In the genomic region with DNA sequence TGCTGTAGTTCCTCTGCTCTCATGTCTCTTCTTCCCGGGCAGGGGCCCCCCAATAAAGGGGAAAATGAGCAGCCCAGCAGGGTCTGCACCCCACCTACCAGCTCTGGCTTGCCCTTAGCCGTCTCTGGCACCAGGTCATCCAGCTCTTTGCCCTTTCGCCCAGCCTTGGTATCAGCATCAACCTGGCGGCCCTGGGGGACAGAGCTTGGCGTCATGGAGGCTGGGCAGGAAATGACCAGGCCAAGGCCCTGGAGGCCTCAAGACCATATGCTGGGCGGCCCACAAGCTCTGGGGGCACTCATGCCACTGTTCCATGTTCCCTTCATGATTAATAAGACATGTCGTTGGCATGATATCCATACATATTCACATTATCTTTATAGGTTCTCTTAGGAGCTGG, we compare ENCODE assay signal across 15 cellular contexts. TPM values are rescaled to one million over a fixed set of nuclear protein-coding genes. Genes with fewer than 3 reads are reported as not detected.
A peak's percentile ranks its signal among the peaks of the same experiment; 100 is the strongest.
DNase-seq lines count a peak whose midpoint lies in the region; ATAC-seq, FAIRE-seq and TF ChIP-seq lines count a peak whose summit lies in the region.
"Had no signal": no experiment of that assay in that cellular context is flagged by ENCODE, and none has a peak within 500 bp of the region (broad histone marks: within the 10 kb centered on the region; RNA-seq: fewer than 3 reads in every experiment).

No MANE protein-coding gene starts in this region.

- no peaks in the 10 kb centered on the region for H3K27me3 ChIP-seq in CD4-positive, CD25-positive, alpha-beta regulatory T cell (ENCODE audit: control insufficient read depth, insufficient read depth, low read length)
- H3K27me3 ChIP-seq in GM12878 (replicated peaks in 1 of 2; ENCODE audit: control insufficient read depth in 2 of 2, insufficient read depth in 2 of 2, low read length in 1 of 2) = no peaks in the 10 kb centered on the region
- no peaks in the 10 kb centered on the region for H3K27me3 ChIP-seq in spleen (replicated peaks in 1 of 7)
- H3K27me3 ChIP-seq: BLaER1 had no signal

- H3K4me3 ChIP-seq in CD4-positive, CD25-positive, alpha-beta regulatory T cell (ENCODE audit: low read depth, low read length) = no peak overlapping the region
- H3K4me3 ChIP-seq in GM12878 (no peak overlapping the region), spleen (no peak overlapping the region)
- H3K4me3 ChIP-seq: BLaER1 had no signal

- TF ChIP-seq POLR2A in GM12878 (IDR thresholded peaks at IDR 0.05; ENCODE audit: low read depth, low read length) (peak; percentile 14; the same call in 1 of the 2 replicates), spleen (IDR thresholded peaks at IDR 0.05) (no peak)

- H3K27ac Mint-ChIP-seq in activated CD8-positive, alpha-beta T cell treated with anti-CD3 and anti-CD28 coated beads for 36 hours = peak overlapping the region; percentile 30
- no peak overlapping the region for H3K27ac Mint-ChIP-seq in activated CD8-positive, alpha-beta T cell treated with anti-CD3 and anti-CD28 coated beads, Interleukin-2, amount 10 ng/mL, durations not matched to agents 7 days and 5 days
- H3K27ac Mint-ChIP-seq in CD4-positive, CD25-positive, alpha-beta regulatory T cell = peak overlapping the region in 2 of 3 donors; percentile 46 to 58
- H3K27ac Mint-ChIP-seq: HFFc6 had no signal

- TF ChIP-seq RAD21 in GM12878 (IDR thresholded peaks at IDR 0.05; ENCODE audit: insufficient read depth, low read depth, low read length) = no peak

- H3K4me1 Mint-ChIP-seq in activated CD8-positive, alpha-beta T cell treated with anti-CD3 and anti-CD28 coated beads for 36 hours (ENCODE audit: low read depth) = no peaks in the 10 kb centered on the region
- peaks cover 1% of the 10 kb centered on the region for H3K4me1 Mint-ChIP-seq in activated CD8-positive, alpha-beta T cell treated with anti-CD3 and anti-CD28 coated beads, Interleukin-2, amount 10 ng/mL, durations not matched to agents 7 days and 5 days (ENCODE audit: low read depth)
- peaks cover 0 to 6% (median 1%) of the 10 kb centered on the region in 4 donors for H3K4me1 Mint-ChIP-seq in CD4-positive, CD25-positive, alpha-beta regulatory T cell
- H3K4me1 Mint-ChIP-seq: IgD-negative memory B cell had no signal

- CTCF ChIA-PET in activated CD8-positive, alpha-beta T cell treated with anti-CD3 and anti-CD28 coated beads for 36 hours (lab: Charles Lee) = interaction anchor here (0.8 to 3.0 kb wide), 2 partner anchors 14 to 16 kb away, joined by 3 to 22 read pairs; partner anchors contain the start of genes MYL6 and SMARCC2
- CTCF ChIA-PET in activated CD8-positive, alpha-beta T cell treated with anti-CD3 and anti-CD28 coated beads, Interleukin-2, amount 10 ng/mL, durations not matched to agents 7 days and 5 days (lab: Charles Lee) = interaction anchor here (0.6 to 1.5 kb wide), 3 partner anchors 17 to 55 kb away, joined by 3 to 6 read pairs (median 3); no protein-coding TSS in a partner anchor
- CTCF ChIA-PET in GM12878 (lab: Yijun Ruan, JAX) = interaction anchor here (1.2 to 2.1 kb wide), 2 partner anchors 15 to 434 kb away, joined by 3 to 6 read pairs; no protein-coding TSS in a partner anchor

- peaks cover 81% of the 10 kb centered on the region for H3K36me3 ChIP-seq in CD4-positive, CD25-positive, alpha-beta regulatory T cell (ENCODE audit: control insufficient read depth, insufficient read depth, low read length)
- peaks cover 20 to 25% of the 10 kb centered on the region in 2 experiments for H3K36me3 ChIP-seq in GM12878 (ENCODE audit: control insufficient read depth in 2 of 2, insufficient read depth in 2 of 2, low read length in 1 of 2)
- H3K36me3 ChIP-seq in spleen = peaks cover 6 to 100% (median 99%) of the 10 kb centered on the region in 6 donors

- H3K36me3 Mint-ChIP-seq in activated CD8-positive, alpha-beta T cell treated with anti-CD3 and anti-CD28 coated beads for 36 hours (ENCODE audit: low read depth) = peaks cover 50% of the 10 kb centered on the region
- peaks cover 74% of the 10 kb centered on the region for H3K36me3 Mint-ChIP-seq in activated CD8-positive, alpha-beta T cell treated with anti-CD3 and anti-CD28 coated beads, Interleukin-2, amount 10 ng/mL, durations not matched to agents 7 days and 5 days (ENCODE audit: low read depth)
- peaks cover 49% of the 10 kb centered on the region for H3K36me3 Mint-ChIP-seq in CD4-positive, CD25-positive, alpha-beta regulatory T cell
- H3K36me3 Mint-ChIP-seq: IgD-negative memory B cell had no signal

- H3K27me3 Mint-ChIP-seq in activated CD8-positive, alpha-beta T cell treated with anti-CD3 and anti-CD28 coated beads for 36 hours = no peaks in the 10 kb centered on the region
- no peaks in the 10 kb centered on the region for H3K27me3 Mint-ChIP-seq in activated CD8-positive, alpha-beta T cell treated with anti-CD3 and anti-CD28 coated beads, Interleukin-2, amount 10 ng/mL, durations not matched to agents 7 days and 5 days (ENCODE audit: low read depth)
- no peaks in the 10 kb centered on the region for H3K27me3 Mint-ChIP-seq in CD4-positive, CD25-positive, alpha-beta regulatory T cell
- H3K27me3 Mint-ChIP-seq: IgD-negative memory B cell had no signal

- H3K4me3 Mint-ChIP-seq in activated CD8-positive, alpha-beta T cell treated with anti-CD3 and anti-CD28 coated beads for 36 hours = no peak overlapping the region
- no peak overlapping the region for H3K4me3 Mint-ChIP-seq in activated CD8-positive, alpha-beta T cell treated with anti-CD3 and anti-CD28 coated beads, Interleukin-2, amount 10 ng/mL, durations not matched to agents 7 days and 5 days
- no peak overlapping the region for H3K4me3 Mint-ChIP-seq in CD4-positive, CD25-positive, alpha-beta regulatory T cell
- H3K4me3 Mint-ChIP-seq: HFFc6, IgD-negative memory B cell had no signal

- POLR2A ChIA-PET in activated CD8-positive, alpha-beta T cell treated with anti-CD3 and anti-CD28 coated beads for 36 hours (lab: Charles Lee) = interaction anchor here (0.8 to 5.4 kb wide), 4 partner anchors 8 to 21 kb away, joined by 3 to 51 read pairs (median 6); partner anchors contain the start of gene MYL6
- POLR2A ChIA-PET in activated CD8-positive, alpha-beta T cell treated with anti-CD3 and anti-CD28 coated beads, Interleukin-2, amount 10 ng/mL, durations not matched to agents 7 days and 5 days (lab: Charles Lee) = interaction anchor here (1.5 to 3.7 kb wide), 3 partner anchors 12 to 21 kb away, joined by 3 to 26 read pairs (median 7); no protein-coding TSS in a partner anchor
- POLR2A ChIA-PET in GM12878 (lab: Charles Lee) = no interaction called here

- H4K20me1 ChIP-seq in GM12878 (ENCODE audit: control insufficient read depth, insufficient read depth) = no peaks in the 10 kb centered on the region
- H4K20me1 ChIP-seq: BLaER1 had no signal

- no peaks in the 10 kb centered on the region for H3K9me3 ChIP-seq in CD4-positive, CD25-positive, alpha-beta regulatory T cell (ENCODE audit: control insufficient read depth in 2 of 2, low read length in 2 of 2)
- H3K9me3 ChIP-seq in GM12878 (replicated peaks; ENCODE audit: control insufficient read depth, insufficient read depth, low read length) (no peaks in the 10 kb centered on the region), spleen (no peaks in the 10 kb centered on the region)
- H3K9me3 ChIP-seq: BLaER1 had no signal

- H3K9ac ChIP-seq in GM12878 (ENCODE audit: control insufficient read depth, insufficient read depth, low read length) = no peak overlapping the region
- H3K9ac ChIP-seq: BLaER1 had no signal

- RAD21 ChIA-PET in GM12878 (lab: Charles Lee; ENCODE audit: unreplicated experiment) = no interaction called here

- intact Hi-C loops in activated CD8-positive, alpha-beta T cell treated with anti-CD3 and anti-CD28 coated beads for 36 hours (cut with micrococcal nuclease) = no loop called here
- intact Hi-C loops in GM12878 (cut with micrococcal nuclease; ENCODE audit: unreplicated experiment) = no loop called here
- intact Hi-C loops in spleen (cut with DNase I; ENCODE audit: low total_unique reads) = no loop called here

- TF ChIP-seq EP300 in GM12878 (IDR thresholded peaks at IDR 0.05; ENCODE audit: borderline replicate concordance in 1 of 2, control insufficient read depth in 1 of 2, low read depth in 2 of 2, low read length in 2 of 2) = no peak

- no peak overlapping the region for H3K27ac ChIP-seq in CD4-positive, CD25-positive, alpha-beta regulatory T cell (ENCODE audit: insufficient read depth, low read length, poor library complexity, severe bottlenecking)
- H3K27ac ChIP-seq in GM12878 (ENCODE audit: control insufficient read depth, insufficient read depth) (no peak overlapping the region), spleen (peak overlapping the region in 7 of 8 donors; percentile 19 to 49 (median 32))
- H3K27ac ChIP-seq: BLaER1 had no signal

- no TSS peak for BruUV-seq in GM12878 (replicated peaks; lab: Mats Ljungman, UMichigan)

- ATAC-seq in activated CD8-positive, alpha-beta T cell treated with anti-CD3 and anti-CD28 coated beads for 36 hours = no peak
- no peak for ATAC-seq in activated CD8-positive, alpha-beta T cell treated with anti-CD3 and anti-CD28 coated beads, Interleukin-2, amount 10 ng/mL, durations not matched to agents 7 days and 5 days
- ATAC-seq in CD4-positive, CD25-positive, alpha-beta regulatory T cell (ENCODE audit: low read depth in 2 of 2) = no peak
- ATAC-seq in GM12878 (no peak), HG02571 (IDR thresholded peaks at IDR 0.05; ENCODE audit: unreplicated experiment) (no peak), HG03196 (IDR thresholded peaks at IDR 0.05; ENCODE audit: unreplicated experiment) (no peak)

- FAIRE-seq in GM12878 (lab: Jason Lieb, UNC) = no peak

- H3K79me2 ChIP-seq in GM12878 (ENCODE audit: control insufficient read depth, insufficient read depth, low read length) = no peaks in the 10 kb centered on the region

- no peaks in the 10 kb centered on the region for H3K4me1 ChIP-seq in CD4-positive, CD25-positive, alpha-beta regulatory T cell (ENCODE audit: control insufficient read depth, insufficient read depth, low read length, poor library complexity, severe bottlenecking)
- no peaks in the 10 kb centered on the region for H3K4me1 ChIP-seq in GM12878 (ENCODE audit: control insufficient read depth, insufficient read depth, low read length)
- H3K4me1 ChIP-seq in spleen = peaks cover 0 to 14% (median 0%) of the 10 kb centered on the region in 6 donors
- H3K4me1 ChIP-seq: BLaER1 had no signal

- SMC1A ChIA-PET in GM12878 (lab: Charles Lee; ENCODE audit: uncharacterized antibody, unreplicated experiment) = no interaction called here

- TF ChIP-seq CTCF in activated CD8-positive, alpha-beta T cell treated with anti-CD3 and anti-CD28 coated beads for 36 hours (IDR thresholded peaks at IDR 0.05) = no peak
- no peak for TF ChIP-seq CTCF in GM12878 (IDR thresholded peaks at IDR 0.05 in 2 of 3, conservative IDR thresholded peaks at IDR 0.05 in 1 of 3; ENCODE audit: control insufficient read depth in 2 of 3, extremely low read depth in 1 of 3, insufficient read depth in 1 of 3, low read depth in 3 of 3, low read length in 3 of 3)
- TF ChIP-seq CTCF in spleen (IDR thresholded peaks at IDR 0.05 in 8 of 11, conservative IDR thresholded peaks at IDR 0.05 in 3 of 11) = no peak

- DNase-seq in activated CD8-positive, alpha-beta T cell treated with anti-CD3 and anti-CD28 coated beads for 36 hours = no peak
- no peak for DNase-seq in activated CD8-positive, alpha-beta T cell treated with anti-CD3 and anti-CD28 coated beads, Interleukin-2, amount 10 ng/mL, durations not matched to agents 7 days and 5 days
- DNase-seq in CD4-positive, CD25-positive, alpha-beta regulatory T cell = no peak
- DNase-seq in GM12878 (ENCODE audit: low read depth, low spot score) = no peak
- DNase-seq in spleen = no peak
- DNase-seq: 8988T, AML-193, DMS53, GF-D8, HCEC 1CT, HFFc6 had no signal

- no peak overlapping the region for H3K4me2 ChIP-seq in GM12878 (ENCODE audit: control insufficient read depth, insufficient read depth)
- H3K4me2 ChIP-seq: BLaER1 had no signal

- no peaks in the 10 kb centered on the region for H3K9me3 Mint-ChIP-seq in activated CD8-positive, alpha-beta T cell treated with anti-CD3 and anti-CD28 coated beads for 36 hours
- H3K9me3 Mint-ChIP-seq in activated CD8-positive, alpha-beta T cell treated with anti-CD3 and anti-CD28 coated beads, Interleukin-2, amount 10 ng/mL, durations not matched to agents 7 days and 5 days (ENCODE audit: insufficient read depth) = no peaks in the 10 kb centered on the region
- H3K9me3 Mint-ChIP-seq in CD4-positive, CD25-positive, alpha-beta regulatory T cell = no peaks in the 10 kb centered on the region
- H3K9me3 Mint-ChIP-seq: HFFc6, IgD-negative memory B cell had no signal

- H2AFZ ChIP-seq in GM12878 (ENCODE audit: control insufficient read depth, low read depth, low read length) = no peak overlapping the region

- in situ Hi-C loops in GM12878 (cut with MboI) = no loop called here

- 95% methylated on average over 7 of the region's 7 CpGs for WGBS in GM12878 (ENCODE audit: insufficient coverage, insufficient replicate concordance, low lambda C conversion rate, missing lambda C conversion rate)
- 66 to 85% (median 82%) methylated on average over 6 to 7 of the region's 7 CpGs for WGBS in spleen, 5 donors

RNA-seq across cellular contexts. Expression of gene MYL6, which starts 14.7 kb away (rescaled TPM):
- 100 to 1,000 TPM; 647 to 663 TPM for total RNA-seq in activated CD8-positive, alpha-beta T cell treated with anti-CD3 and anti-CD28 coated beads for 36 hours
- 1,000 to 10,000 TPM; 1,527 to 1,542 TPM for total RNA-seq in activated CD8-positive, alpha-beta T cell treated with anti-CD3 and anti-CD28 coated beads, Interleukin-2, amount 10 ng/mL, durations not matched to agents 7 days and 5 days
- 933 TPM for total RNA-seq in CD4-positive, CD25-positive, alpha-beta regulatory T cell
- 1,000 to 10,000 TPM; 2,559 to 3,471 (median 2,992) TPM for polyA plus RNA-seq in CD4-positive, CD25-positive, alpha-beta regulatory T cell
- 108 and 118 TPM in 2 replicates for total RNA-seq in GM12878 (2013; cell fraction: nucleolus; rRNA removed)
- total RNA-seq in GM12878 (2014; rRNA removed) (1,128 and 1,250 TPM in 2 replicates), GM12878 (2014; rRNA removed; fragmentation: Illumina TruSeq; extraction: Trizol) (1,571 and 1,613 TPM in 2 replicates), GM12878 (2021) (1,000 and 1,003 TPM in 2 replicates), spleen (1,000 to 10,000 TPM; 1,063 to 1,656 (median 1,218) TPM)
- polyA plus RNA-seq in GM12878 (2011; ENCODE audit: low read depth) = 1,713 TPM
- polyA plus RNA-seq in GM12878 (2011; rRNA removed) (2,085 and 2,088 TPM in 2 replicates), GM12878 (2014; fragmentation: Illumina TruSeq; extraction: Trizol) (1,228 and 1,402 TPM in 2 replicates), GM12878 (2014; fragmentation: Nextera tagmentation; extraction: Ambion mirVana) (1,000 to 10,000 TPM; 3,206 to 4,116 TPM), GM12878 (2014; rRNA removed) (1,169 and 1,187 TPM in 2 replicates), GM12878 (2016; fragmentation: Nextera tagmentation; extraction: Ambion mirVana) (1,000 to 10,000 TPM; 2,172 to 2,412 TPM), spleen (1,000 to 10,000 TPM; 1,480 to 3,098 (median 2,131) TPM)
- polyA plus RNA-seq in GM12878 (2011; cell fraction: cytosol; rRNA removed) = 1,611 and 1,625 TPM in 2 replicates
- polyA plus RNA-seq in GM12878 (2011; cell fraction: nucleus; rRNA removed) = 932 and 1,124 TPM in 2 replicates
- 940 and 1,094 TPM in 2 replicates for polyA plus RNA-seq in GM12878 (2012)
- polyA minus RNA-seq in GM12878 (2011; rRNA and poly(A)+ RNA removed) = 355 and 360 TPM in 2 replicates
- 115 and 135 TPM in 2 replicates for polyA minus RNA-seq in GM12878 (2011; cell fraction: cytosol; rRNA and poly(A)+ RNA removed)
- 233 and 287 TPM in 2 replicates for polyA minus RNA-seq in GM12878 (2011; cell fraction: nucleus; rRNA and poly(A)+ RNA removed)

RNA-seq across cellular contexts. Expression of gene SMARCC2, which starts 16.4 kb away (rescaled TPM):
- 10 to 100 TPM; 79.3 to 87.9 TPM for total RNA-seq in activated CD8-positive, alpha-beta T cell treated with anti-CD3 and anti-CD28 coated beads for 36 hours
- total RNA-seq in activated CD8-positive, alpha-beta T cell treated with anti-CD3 and anti-CD28 coated beads, Interleukin-2, amount 10 ng/mL, durations not matched to agents 7 days and 5 days = 100 to 1,000 TPM; 144 to 154 TPM
- total RNA-seq in CD4-positive, CD25-positive, alpha-beta regulatory T cell = 153 TPM
- polyA plus RNA-seq in CD4-positive, CD25-positive, alpha-beta regulatory T cell = 10 to 100 TPM; 46.3 to 64.1 (median 54.1) TPM
- 135 and 138 TPM in 2 replicates for total RNA-seq in GM12878 (2013; cell fraction: nucleolus; rRNA removed)
- total RNA-seq in GM12878 (2014; rRNA removed) (24.9 and 25.2 TPM in 2 replicates), GM12878 (2014; rRNA removed; fragmentation: Illumina TruSeq; extraction: Trizol) (26.6 and 31.8 TPM in 2 replicates), GM12878 (2021) (67.1 and 68.6 TPM in 2 replicates), spleen (100 to 1,000 TPM in 4 of 7 donors, 10 to 100 TPM in 3; 73.7 to 121 (median 101) TPM)
- 22.4 TPM for polyA plus RNA-seq in GM12878 (2011; ENCODE audit: low read depth)
- polyA plus RNA-seq in GM12878 (2011; rRNA removed) (50.2 and 52.9 TPM in 2 replicates), GM12878 (2014; fragmentation: Illumina TruSeq; extraction: Trizol) (59.6 and 61.1 TPM in 2 replicates), GM12878 (2014; fragmentation: Nextera tagmentation; extraction: Ambion mirVana) (10 to 100 TPM; 13.6 to 27.8 TPM), GM12878 (2014; rRNA removed) (31.7 and 38.3 TPM in 2 replicates), GM12878 (2016; fragmentation: Nextera tagmentation; extraction: Ambion mirVana) (10 to 100 TPM; 60.8 to 71.2 TPM), spleen (10 to 100 TPM in 1 of 3 donors, 1 to 10 TPM in 2; 8.5 to 24.7 (median 9.4) TPM)
- polyA plus RNA-seq in GM12878 (2011; cell fraction: cytosol; rRNA removed) = 29.4 and 31.0 TPM in 2 replicates
- polyA plus RNA-seq in GM12878 (2011; cell fraction: nucleus; rRNA removed) = 128 and 170 TPM in 2 replicates
- polyA plus RNA-seq in GM12878 (2012) = 37.4 and 47.8 TPM in 2 replicates
- polyA minus RNA-seq in GM12878 (2011; rRNA and poly(A)+ RNA removed) = 74.8 and 88.5 TPM in 2 replicates
- 34.7 and 45.2 TPM in 2 replicates for polyA minus RNA-seq in GM12878 (2011; cell fraction: cytosol; rRNA and poly(A)+ RNA removed)
- polyA minus RNA-seq in GM12878 (2011; cell fraction: nucleus; rRNA and poly(A)+ RNA removed) = 76.6 and 115 TPM in 2 replicates

RNA-seq across cellular contexts. Expression of gene MYL6B, which starts 20.5 kb away (rescaled TPM):
- 10 to 100 TPM; 60.3 to 66.9 TPM for total RNA-seq in activated CD8-positive, alpha-beta T cell treated with anti-CD3 and anti-CD28 coated beads for 36 hours
- 10 to 100 TPM; 60.0 to 60.7 TPM for total RNA-seq in activated CD8-positive, alpha-beta T cell treated with anti-CD3 and anti-CD28 coated beads, Interleukin-2, amount 10 ng/mL, durations not matched to agents 7 days and 5 days
- total RNA-seq in CD4-positive, CD25-positive, alpha-beta regulatory T cell = 8.8 TPM
- polyA plus RNA-seq in CD4-positive, CD25-positive, alpha-beta regulatory T cell = 10 to 100 TPM in 3 of 4 donors, 1 to 10 TPM in 1; 9.9 to 18.4 (median 11.3) TPM
- 27.5 and 28.3 TPM in 2 replicates for total RNA-seq in GM12878 (2013; cell fraction: nucleolus; rRNA removed)
- 79.1 and 83.8 TPM in 2 replicates for total RNA-seq in GM12878 (2014; rRNA removed)
- total RNA-seq in GM12878 (2014; rRNA removed; fragmentation: Illumina TruSeq; extraction: Trizol) = 100 and 119 TPM in 2 replicates
- 110 and 117 TPM in 2 replicates for total RNA-seq in GM12878 (2021)
- polyA plus RNA-seq in GM12878 (2011; ENCODE audit: low read depth) = 38.7 TPM
- 62.6 and 88.4 TPM in 2 replicates for polyA plus RNA-seq in GM12878 (2011; rRNA removed)
- 89.5 and 115 TPM in 2 replicates for polyA plus RNA-seq in GM12878 (2011; cell fraction: cytosol; rRNA removed)
- polyA plus RNA-seq in GM12878 (2011; cell fraction: nucleus; rRNA removed) = 58.6 and 60.8 TPM in 2 replicates
- 86.7 and 121 TPM in 2 replicates for polyA plus RNA-seq in GM12878 (2012)
- 24.0 and 75.5 TPM in 2 replicates for polyA plus RNA-seq in GM12878 (2014; fragmentation: Illumina TruSeq; extraction: Trizol)
- polyA plus RNA-seq in GM12878 (2014; fragmentation: Nextera tagmentation; extraction: Ambion mirVana) = 100 to 1,000 TPM; 117 to 153 TPM
- polyA plus RNA-seq in GM12878 (2014; rRNA removed) = 108 and 118 TPM in 2 replicates
- polyA plus RNA-seq in GM12878 (2016; fragmentation: Nextera tagmentation; extraction: Ambion mirVana) = 100 to 1,000 TPM; 109 to 131 TPM
- polyA minus RNA-seq in GM12878 (2011; rRNA and poly(A)+ RNA removed) = 37.7 and 41.9 TPM in 2 replicates
- 12.2 and 14.5 TPM in 2 replicates for polyA minus RNA-seq in GM12878 (2011; cell fraction: cytosol; rRNA and poly(A)+ RNA removed)
- polyA minus RNA-seq in GM12878 (2011; cell fraction: nucleus; rRNA and poly(A)+ RNA removed) = 10.8 and 14.4 TPM in 2 replicates
- 100 to 1,000 TPM in 1 of 7 donors, 10 to 100 TPM in 6; 17.1 to 101 (median 35.7) TPM for total RNA-seq in spleen
- 10 to 100 TPM; 50.1 to 69.1 (median 57.0) TPM for polyA plus RNA-seq in spleen

RNA-seq across cellular contexts. Expression of gene ESYT1, which starts 44.8 kb away (rescaled TPM):
- 100 to 1,000 TPM; 154 to 160 TPM for total RNA-seq in activated CD8-positive, alpha-beta T cell treated with anti-CD3 and anti-CD28 coated beads for 36 hours
- 100 to 1,000 TPM; 317 to 333 TPM for total RNA-seq in activated CD8-positive, alpha-beta T cell treated with anti-CD3 and anti-CD28 coated beads, Interleukin-2, amount 10 ng/mL, durations not matched to agents 7 days and 5 days
- total RNA-seq in CD4-positive, CD25-positive, alpha-beta regulatory T cell = 190 TPM
- 100 to 1,000 TPM; 249 to 395 (median 333) TPM for polyA plus RNA-seq in CD4-positive, CD25-positive, alpha-beta regulatory T cell
- total RNA-seq in GM12878 (2013; cell fraction: nucleolus; rRNA removed) = 75.5 and 88.1 TPM in 2 replicates
- total RNA-seq in GM12878 (2014; rRNA removed) = 86.6 and 105 TPM in 2 replicates
- total RNA-seq in GM12878 (2014; rRNA removed; fragmentation: Illumina TruSeq; extraction: Trizol) = 47.5 and 49.9 TPM in 2 replicates
- total RNA-seq in GM12878 (2021) = 84.1 and 92.9 TPM in 2 replicates
- polyA plus RNA-seq in GM12878 (2011; ENCODE audit: low read depth) = 45.0 TPM
- polyA plus RNA-seq in GM12878 (2011; rRNA removed) = 35.8 and 84.4 TPM in 2 replicates
- polyA plus RNA-seq in GM12878 (2011; cell fraction: cytosol; rRNA removed) = 74.3 and 108 TPM in 2 replicates
- polyA plus RNA-seq in GM12878 (2011; cell fraction: nucleus; rRNA removed) = 130 and 135 TPM in 2 replicates
- polyA plus RNA-seq in GM12878 (2012) = 45.5 and 54.9 TPM in 2 replicates
- 61.3 and 120 TPM in 2 replicates for polyA plus RNA-seq in GM12878 (2014; fragmentation: Illumina TruSeq; extraction: Trizol)
- polyA plus RNA-seq in GM12878 (2014; fragmentation: Nextera tagmentation; extraction: Ambion mirVana) = 10 to 100 TPM; 55.6 to 57.9 TPM
- polyA plus RNA-seq in GM12878 (2014; rRNA removed) = 58.2 and 70.6 TPM in 2 replicates
- polyA plus RNA-seq in GM12878 (2016; fragmentation: Nextera tagmentation; extraction: Ambion mirVana) = 10 to 100 TPM; 89.7 to 96.6 TPM
- polyA minus RNA-seq in GM12878 (2011; rRNA and poly(A)+ RNA removed) = 94.9 and 103 TPM in 2 replicates
- 52.5 and 60.8 TPM in 2 replicates for polyA minus RNA-seq in GM12878 (2011; cell fraction: cytosol; rRNA and poly(A)+ RNA removed)
- 45.0 and 55.4 TPM in 2 replicates for polyA minus RNA-seq in GM12878 (2011; cell fraction: nucleus; rRNA and poly(A)+ RNA removed)
- total RNA-seq in spleen = 100 to 1,000 TPM in 6 of 7 donors, 10 to 100 TPM in 1; 89.0 to 112 (median 107) TPM
- 10 to 100 TPM; 20.2 to 39.8 (median 33.2) TPM for polyA plus RNA-seq in spleen

RNA-seq across cellular contexts. Expression of gene RNF41, which starts 48.9 kb away (rescaled TPM):
- 10 to 100 TPM; 23.4 to 27.4 TPM for total RNA-seq in activated CD8-positive, alpha-beta T cell treated with anti-CD3 and anti-CD28 coated beads for 36 hours
- total RNA-seq in activated CD8-positive, alpha-beta T cell treated with anti-CD3 and anti-CD28 coated beads, Interleukin-2, amount 10 ng/mL, durations not matched to agents 7 days and 5 days = 10 to 100 TPM; 27.9 to 32.9 TPM
- 33.7 TPM for total RNA-seq in CD4-positive, CD25-positive, alpha-beta regulatory T cell
- 10 to 100 TPM; 39.2 to 45.8 (median 45.1) TPM for polyA plus RNA-seq in CD4-positive, CD25-positive, alpha-beta regulatory T cell
- total RNA-seq in GM12878 (2013; cell fraction: nucleolus; rRNA removed) = 36.1 and 37.8 TPM in 2 replicates
- total RNA-seq in GM12878 (2014; rRNA removed) (38.0 and 44.8 TPM in 2 replicates), GM12878 (2014; rRNA removed; fragmentation: Illumina TruSeq; extraction: Trizol) (28.8 and 30.1 TPM in 2 replicates), GM12878 (2021) (29.9 and 31.0 TPM in 2 replicates), spleen (10 to 100 TPM; 38.5 to 56.1 (median 47.6) TPM)
- 18.7 TPM for polyA plus RNA-seq in GM12878 (2011; ENCODE audit: low read depth)
- polyA plus RNA-seq in GM12878 (2011; rRNA removed) (30.9 and 47.8 TPM in 2 replicates), GM12878 (2014; fragmentation: Illumina TruSeq; extraction: Trizol) (27.6 and 33.2 TPM in 2 replicates), GM12878 (2014; fragmentation: Nextera tagmentation; extraction: Ambion mirVana) (10 to 100 TPM; 11.1 to 24.5 TPM), GM12878 (2014; rRNA removed) (38.2 and 39.2 TPM in 2 replicates), GM12878 (2016; fragmentation: Nextera tagmentation; extraction: Ambion mirVana) (10 to 100 TPM; 22.3 to 23.9 TPM), spleen (10 to 100 TPM; 13.2 to 21.0 (median 15.8) TPM)
- 57.2 and 72.2 TPM in 2 replicates for polyA plus RNA-seq in GM12878 (2011; cell fraction: cytosol; rRNA removed)
- 43.2 and 46.7 TPM in 2 replicates for polyA plus RNA-seq in GM12878 (2011; cell fraction: nucleus; rRNA removed)
- 22.2 and 25.5 TPM in 2 replicates for polyA plus RNA-seq in GM12878 (2012)
- 134 and 148 TPM in 2 replicates for polyA minus RNA-seq in GM12878 (2011; rRNA and poly(A)+ RNA removed)
- polyA minus RNA-seq in GM12878 (2011; cell fraction: cytosol; rRNA and poly(A)+ RNA removed) = 15.5 and 29.6 TPM in 2 replicates
- 29.4 and 52.3 TPM in 2 replicates for polyA minus RNA-seq in GM12878 (2011; cell fraction: nucleus; rRNA and poly(A)+ RNA removed)

Comparison
In these comparisons a context has a peak if more than half of its experiments do, and no peak if none do; other contexts are left out.
1. H3K27ac ChIP-seq: peak in spleen (7 of 8); none in CD4-positive, CD25-positive, alpha-beta regulatory T cell (single experiment) and GM12878 (single experiment).